In the genomic region with DNA sequence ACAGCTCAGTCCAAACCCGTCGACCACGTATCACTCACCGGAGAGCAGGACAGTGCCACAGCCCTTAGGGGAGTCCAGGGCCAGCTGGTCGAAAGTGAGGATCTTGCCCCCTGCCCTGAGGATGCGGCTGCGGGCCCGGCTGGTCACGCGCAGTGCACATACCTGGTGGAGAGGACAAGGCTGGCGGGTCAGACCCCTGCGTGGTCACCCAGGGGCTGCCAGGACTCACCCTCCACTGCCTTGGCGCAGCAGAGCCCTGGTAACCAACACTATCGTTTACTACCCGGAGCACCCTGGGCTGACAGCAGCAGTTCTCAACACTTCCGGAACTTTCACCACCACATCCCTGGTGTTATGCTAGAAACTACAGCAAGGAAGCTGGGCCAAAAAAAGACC, we compare ENCODE assay signal across 14 cellular contexts. TPM values are rescaled to one million over a fixed set of nuclear protein-coding genes. Genes with fewer than 3 reads are reported as not detected.
DNase-seq lines count a peak whose midpoint lies in the region; ATAC-seq and TF ChIP-seq lines count a peak whose summit lies in the region.
"Had no signal": no experiment of that assay in that cellular context is flagged by ENCODE, and none has a peak within 500 bp of the region (broad histone marks: within the 10 kb centered on the region; RNA-seq: fewer than 3 reads in every experiment).

No MANE protein-coding gene starts in this region.

- H3K4me1 Mint-ChIP-seq in endodermal cell (peaks cover 33% of the 10 kb centered on the region), progenitor cell of endocrine pancreas (ENCODE audit: low read depth) (peaks cover 32% of the 10 kb centered on the region)

- ATAC-seq in HG02588 (IDR thresholded peaks at IDR 0.05; ENCODE audit: unreplicated experiment) = no peak
- ATAC-seq: esophagus mucosa had no signal

- H3K4me3 ChIP-seq in Peyer's patch = peak overlapping the region in 1 of 4 donors; percentile 62
- peak overlapping the region; percentile 100 for H3K4me3 ChIP-seq in endodermal cell (ENCODE audit: low read length)
- H3K4me3 ChIP-seq: right atrium auricular region had no signal

- no peak for TF ChIP-seq POLR2A in Peyer's patch (IDR thresholded peaks at IDR 0.05)

- H3K27ac ChIP-seq in Peyer's patch (peak overlapping the region in 3 of 4 donors; percentile 88 to 97 (median 96)), endodermal cell (ENCODE audit: low read depth, low read length) (no peak overlapping the region)
- H3K27ac ChIP-seq: right atrium auricular region had no signal

- H3K4me3 Mint-ChIP-seq in endodermal cell (peak overlapping the region; percentile 99), progenitor cell of endocrine pancreas (ENCODE audit: low read depth) (peak overlapping the region; percentile 61)

- DNase-seq in DMS53 (lab: John Stamatoyannopoulos, UW) (peak; percentile 48), DMS53 treated with DMSO at 0.1 percent for 48 hours (lab: John Stamatoyannopoulos, UW; ENCODE audit: unreplicated experiment) (no peak), Peyer's patch (no peak), endodermal cell (no peak), progenitor cell of endocrine pancreas (ENCODE audit: low spot score, unreplicated experiment) (no peak), DMS114 treated with DMSO at 0.1 percent for 48 hours (lab: John Stamatoyannopoulos, UW; ENCODE audit: unreplicated experiment) (no peak), NCI-H2029 (lab: John Stamatoyannopoulos, UW) (no peak)
- DNase-seq: 8988T, kidney glomerular epithelial cell, NCI-H524 treated with DMSO at 0.1 percent for 48 hours had no signal

- peak overlapping the region; percentile 97 for H3K27ac Mint-ChIP-seq in endodermal cell
- H3K27ac Mint-ChIP-seq in progenitor cell of endocrine pancreas = no peak overlapping the region

- peak overlapping the region; percentile 15 for H3K9ac ChIP-seq in endodermal cell (ENCODE audit: extremely low read depth, low read length, poor library complexity, severe bottlenecking)

- H3K27me3 Mint-ChIP-seq in endodermal cell (ENCODE audit: insufficient read depth) (no peaks in the 10 kb centered on the region), progenitor cell of endocrine pancreas (no peaks in the 10 kb centered on the region)

- WGBS in endodermal cell (ENCODE audit: insufficient coverage in 1 of 2, insufficient read length in 1 of 2), 2 experiments = 85 to 94% methylated on average over 10 to 16 of the region's 16 CpGs

- H3K27me3 ChIP-seq in Peyer's patch = no peaks in the 10 kb centered on the region
- H3K27me3 ChIP-seq in endodermal cell (ENCODE audit: control insufficient read depth, insufficient read depth, low read length, poor library complexity, severe bottlenecking) = no peaks in the 10 kb centered on the region
- H3K27me3 ChIP-seq: right atrium auricular region had no signal

- H3K36me3 Mint-ChIP-seq in endodermal cell (ENCODE audit: low read depth) (peaks cover 34% of the 10 kb centered on the region), progenitor cell of endocrine pancreas (ENCODE audit: insufficient read depth) (peaks cover 11% of the 10 kb centered on the region)

- H3K9me3 ChIP-seq in Peyer's patch = no peaks in the 10 kb centered on the region
- no peaks in the 10 kb centered on the region for H3K9me3 ChIP-seq in endodermal cell (ENCODE audit: control insufficient read depth, low read length)
- H3K9me3 ChIP-seq: right atrium auricular region had no signal

- no peak for TF ChIP-seq CTCF in Peyer's patch (IDR thresholded peaks at IDR 0.05)
- TF ChIP-seq CTCF in endodermal cell (conservative IDR thresholded peaks at IDR 0.05) = no peak
- no peak for TF ChIP-seq CTCF in progenitor cell of endocrine pancreas (IDR thresholded peaks at IDR 0.05; ENCODE audit: unreplicated experiment)

- H3K9me3 Mint-ChIP-seq in endodermal cell (no peaks in the 10 kb centered on the region), progenitor cell of endocrine pancreas (ENCODE audit: low read depth) (no peaks in the 10 kb centered on the region)

- H3K4me1 ChIP-seq in Peyer's patch (peaks cover 4 to 37% (median 15%) of the 10 kb centered on the region in 4 donors), endodermal cell (ENCODE audit: control insufficient read depth, insufficient read depth, low read length) (peaks cover 27% of the 10 kb centered on the region)

- H3K36me3 ChIP-seq in Peyer's patch (peaks cover 0 to 30% (median 0%) of the 10 kb centered on the region in 3 donors), endodermal cell (ENCODE audit: control insufficient read depth, insufficient read depth, low read length) (peaks cover 33% of the 10 kb centered on the region)

RNA-seq across cellular contexts. Expression of gene FAM83E, which starts 1.2 kb away (rescaled TPM):
- 100 to 1,000 TPM in 3 of 4 donors, 10 to 100 TPM in 1; 58.6 to 203 (median 130) TPM for total RNA-seq in Peyer's patch
- 1 to 10 TPM; 4.4 to 5.7 TPM for total RNA-seq in endodermal cell
- polyA plus RNA-seq in endodermal cell (2013, experiment 1 of 2) = 0.36 TPM
- polyA plus RNA-seq in endodermal cell (2013, experiment 2 of 2) = 0.37 TPM
- 3.8 and 4.3 TPM in 2 replicates for total RNA-seq in progenitor cell of endocrine pancreas
- total RNA-seq: right atrium auricular region had no signal

RNA-seq across cellular contexts. Expression of gene RPL18, which starts 2.9 kb away (rescaled TPM):
- total RNA-seq in Peyer's patch (1,000 to 10,000 TPM; 1,077 to 1,595 (median 1,505) TPM), endodermal cell (1,000 to 10,000 TPM; 1,531 to 1,574 TPM), progenitor cell of endocrine pancreas (1,379 and 1,392 TPM in 2 replicates)
- 1,384 TPM for polyA plus RNA-seq in endodermal cell (2013, experiment 1 of 2)
- 1,252 TPM for polyA plus RNA-seq in endodermal cell (2013, experiment 2 of 2)

RNA-seq across cellular contexts. Expression of gene SPHK2, which starts 3.3 kb away (rescaled TPM):
- 100 to 1,000 TPM in 2 of 4 donors, 10 to 100 TPM in 2; 34.7 to 121 (median 96.7) TPM for total RNA-seq in Peyer's patch
- 100 to 1,000 TPM in 1 of 2 donors, 10 to 100 TPM in 1; 99.5 to 114 TPM for total RNA-seq in endodermal cell
- 31.4 TPM for polyA plus RNA-seq in endodermal cell (2013, experiment 1 of 2)
- polyA plus RNA-seq in endodermal cell (2013, experiment 2 of 2) = 30.6 TPM
- 137 and 138 TPM in 2 replicates for total RNA-seq in progenitor cell of endocrine pancreas

RNA-seq across cellular contexts. Expression of gene SPACA4, which starts 9.5 kb away (rescaled TPM):
- not detected for total RNA-seq in Peyer's patch
- not detected for total RNA-seq in endodermal cell
- polyA plus RNA-seq in endodermal cell (2013, experiment 1 of 2) = not detected
- not detected for polyA plus RNA-seq in endodermal cell (2013, experiment 2 of 2)
- total RNA-seq in progenitor cell of endocrine pancreas = not detected in 2 replicates
- total RNA-seq: right atrium auricular region; T-helper 2 cell treated with Interferon-gamma antibody and Interleukin-4, amounts not matched to agents 100 ng/mL and 5 ng/mL, for 36 hours had no signal

RNA-seq across cellular contexts. Expression of gene DBP, which starts 21.1 kb away (rescaled TPM):
- total RNA-seq in Peyer's patch = 10 to 100 TPM in 3 of 4 donors, 1 to 10 TPM in 1; 9.9 to 51.5 (median 35.8) TPM
- 10 to 100 TPM in 1 of 2 donors, 1 to 10 TPM in 1; 5.3 to 13.1 TPM for total RNA-seq in endodermal cell
- polyA plus RNA-seq in endodermal cell (2013, experiment 1 of 2) = 9.7 TPM
- 8.4 TPM for polyA plus RNA-seq in endodermal cell (2013, experiment 2 of 2)
- total RNA-seq in progenitor cell of endocrine pancreas = 5.1 and 5.3 TPM in 2 replicates

Comparison
In these comparisons a context has a peak if more than half of its experiments do, and no peak if none do; other contexts are left out.
1. RNA of gene FAM83E, which starts 1.2 kb away (total RNA-seq): 58.6 to 203 TPM in Peyer's patch; 4.4 to 5.7 TPM in endodermal cell and 3.8 to 4.3 TPM in progenitor cell of endocrine pancreas; every median in the first group is over 4 times any median in the second.